ENCODE assay signal across 2 cellular contexts in the genomic region with DNA sequence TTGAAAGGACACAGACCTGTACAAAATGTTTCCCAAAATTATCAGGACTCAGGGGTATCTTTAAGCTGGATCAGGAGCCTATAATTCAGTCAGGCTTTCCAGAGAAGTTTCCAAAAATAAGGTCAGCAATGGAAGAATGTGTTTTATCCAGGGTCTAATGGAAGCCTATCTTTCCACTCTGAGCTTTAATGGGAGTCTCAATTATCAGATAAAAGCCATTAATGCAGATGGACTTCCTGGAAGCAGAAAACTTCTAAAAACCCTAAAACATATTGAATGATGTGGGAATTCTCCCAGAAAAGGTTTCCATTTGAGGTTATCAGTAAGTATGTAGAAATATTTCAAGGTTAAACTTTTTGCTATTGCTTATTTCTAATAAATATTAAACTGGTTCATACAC.
A peak's percentile ranks its signal among the peaks of the same experiment; 100 is the strongest.
TF ChIP-seq lines count a peak whose summit lies in the region.

No MANE protein-coding gene starts in this region.

TF ChIP-seq in SK-N-SH treated with all-trans-retinoic acid at 6 μM for 48 hours, 23 proteins besides CTCF, POLR2A, EP300 and RAD21 (continued from another document):
- TF ChIP-seq, protein P1, sequence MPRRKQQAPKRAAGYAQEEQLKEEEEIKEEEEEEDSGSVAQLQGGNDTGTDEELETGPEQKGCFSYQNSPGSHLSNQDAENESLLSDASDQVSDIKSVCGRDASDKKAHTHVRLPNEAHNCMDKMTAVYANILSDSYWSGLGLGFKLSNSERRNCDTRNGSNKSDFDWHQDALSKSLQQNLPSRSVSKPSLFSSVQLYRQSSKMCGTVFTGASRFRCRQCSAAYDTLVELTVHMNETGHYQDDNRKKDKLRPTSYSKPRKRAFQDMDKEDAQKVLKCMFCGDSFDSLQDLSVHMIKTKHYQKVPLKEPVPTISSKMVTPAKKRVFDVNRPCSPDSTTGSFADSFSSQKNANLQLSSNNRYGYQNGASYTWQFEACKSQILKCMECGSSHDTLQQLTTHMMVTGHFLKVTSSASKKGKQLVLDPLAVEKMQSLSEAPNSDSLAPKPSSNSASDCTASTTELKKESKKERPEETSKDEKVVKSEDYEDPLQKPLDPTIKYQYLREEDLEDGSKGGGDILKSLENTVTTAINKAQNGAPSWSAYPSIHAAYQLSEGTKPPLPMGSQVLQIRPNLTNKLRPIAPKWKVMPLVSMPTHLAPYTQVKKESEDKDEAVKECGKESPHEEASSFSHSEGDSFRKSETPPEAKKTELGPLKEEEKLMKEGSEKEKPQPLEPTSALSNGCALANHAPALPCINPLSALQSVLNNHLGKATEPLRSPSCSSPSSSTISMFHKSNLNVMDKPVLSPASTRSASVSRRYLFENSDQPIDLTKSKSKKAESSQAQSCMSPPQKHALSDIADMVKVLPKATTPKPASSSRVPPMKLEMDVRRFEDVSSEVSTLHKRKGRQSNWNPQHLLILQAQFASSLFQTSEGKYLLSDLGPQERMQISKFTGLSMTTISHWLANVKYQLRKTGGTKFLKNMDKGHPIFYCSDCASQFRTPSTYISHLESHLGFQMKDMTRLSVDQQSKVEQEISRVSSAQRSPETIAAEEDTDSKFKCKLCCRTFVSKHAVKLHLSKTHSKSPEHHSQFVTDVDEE (CRISPR knock-in tag; IDR thresholded peaks at IDR 0.05): peak; percentile 51; the same call in 1 of the 2 replicates
- TF ChIP-seq ISL1 (CRISPR knock-in tag; IDR thresholded peaks at IDR 0.05) (peak; percentile 96), ZNF70 (CRISPR knock-in tag; IDR thresholded peaks at IDR 0.05) (no peak), ZFP30 (CRISPR knock-in tag; IDR thresholded peaks at IDR 0.05) (no peak)
- TF ChIP-seq, protein P2, sequence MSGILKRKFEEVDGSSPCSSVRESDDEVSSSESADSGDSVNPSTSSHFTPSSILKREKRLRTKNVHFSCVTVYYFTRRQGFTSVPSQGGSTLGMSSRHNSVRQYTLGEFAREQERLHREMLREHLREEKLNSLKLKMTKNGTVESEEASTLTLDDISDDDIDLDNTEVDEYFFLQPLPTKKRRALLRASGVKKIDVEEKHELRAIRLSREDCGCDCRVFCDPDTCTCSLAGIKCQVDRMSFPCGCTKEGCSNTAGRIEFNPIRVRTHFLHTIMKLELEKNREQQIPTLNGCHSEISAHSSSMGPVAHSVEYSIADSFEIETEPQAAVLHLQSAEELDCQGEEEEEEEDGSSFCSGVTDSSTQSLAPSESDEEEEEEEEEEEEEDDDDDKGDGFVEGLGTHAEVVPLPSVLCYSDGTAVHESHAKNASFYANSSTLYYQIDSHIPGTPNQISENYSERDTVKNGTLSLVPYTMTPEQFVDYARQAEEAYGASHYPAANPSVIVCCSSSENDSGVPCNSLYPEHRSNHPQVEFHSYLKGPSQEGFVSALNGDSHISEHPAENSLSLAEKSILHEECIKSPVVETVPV (CRISPR knock-in tag; IDR thresholded peaks at IDR 0.05): 0 out of 2 replicates have a peak, but pooled peaks have one; percentile 15
TF ChIP-seq in SK-N-SH treated with all-trans-retinoic acid at 6 μM for 48 hours: peak in this region for 5.

TF ChIP-seq in GM23338, 12 proteins besides CTCF, POLR2A, EP300 and RAD21 (continued from another document):
- TF ChIP-seq, protein P3, sequence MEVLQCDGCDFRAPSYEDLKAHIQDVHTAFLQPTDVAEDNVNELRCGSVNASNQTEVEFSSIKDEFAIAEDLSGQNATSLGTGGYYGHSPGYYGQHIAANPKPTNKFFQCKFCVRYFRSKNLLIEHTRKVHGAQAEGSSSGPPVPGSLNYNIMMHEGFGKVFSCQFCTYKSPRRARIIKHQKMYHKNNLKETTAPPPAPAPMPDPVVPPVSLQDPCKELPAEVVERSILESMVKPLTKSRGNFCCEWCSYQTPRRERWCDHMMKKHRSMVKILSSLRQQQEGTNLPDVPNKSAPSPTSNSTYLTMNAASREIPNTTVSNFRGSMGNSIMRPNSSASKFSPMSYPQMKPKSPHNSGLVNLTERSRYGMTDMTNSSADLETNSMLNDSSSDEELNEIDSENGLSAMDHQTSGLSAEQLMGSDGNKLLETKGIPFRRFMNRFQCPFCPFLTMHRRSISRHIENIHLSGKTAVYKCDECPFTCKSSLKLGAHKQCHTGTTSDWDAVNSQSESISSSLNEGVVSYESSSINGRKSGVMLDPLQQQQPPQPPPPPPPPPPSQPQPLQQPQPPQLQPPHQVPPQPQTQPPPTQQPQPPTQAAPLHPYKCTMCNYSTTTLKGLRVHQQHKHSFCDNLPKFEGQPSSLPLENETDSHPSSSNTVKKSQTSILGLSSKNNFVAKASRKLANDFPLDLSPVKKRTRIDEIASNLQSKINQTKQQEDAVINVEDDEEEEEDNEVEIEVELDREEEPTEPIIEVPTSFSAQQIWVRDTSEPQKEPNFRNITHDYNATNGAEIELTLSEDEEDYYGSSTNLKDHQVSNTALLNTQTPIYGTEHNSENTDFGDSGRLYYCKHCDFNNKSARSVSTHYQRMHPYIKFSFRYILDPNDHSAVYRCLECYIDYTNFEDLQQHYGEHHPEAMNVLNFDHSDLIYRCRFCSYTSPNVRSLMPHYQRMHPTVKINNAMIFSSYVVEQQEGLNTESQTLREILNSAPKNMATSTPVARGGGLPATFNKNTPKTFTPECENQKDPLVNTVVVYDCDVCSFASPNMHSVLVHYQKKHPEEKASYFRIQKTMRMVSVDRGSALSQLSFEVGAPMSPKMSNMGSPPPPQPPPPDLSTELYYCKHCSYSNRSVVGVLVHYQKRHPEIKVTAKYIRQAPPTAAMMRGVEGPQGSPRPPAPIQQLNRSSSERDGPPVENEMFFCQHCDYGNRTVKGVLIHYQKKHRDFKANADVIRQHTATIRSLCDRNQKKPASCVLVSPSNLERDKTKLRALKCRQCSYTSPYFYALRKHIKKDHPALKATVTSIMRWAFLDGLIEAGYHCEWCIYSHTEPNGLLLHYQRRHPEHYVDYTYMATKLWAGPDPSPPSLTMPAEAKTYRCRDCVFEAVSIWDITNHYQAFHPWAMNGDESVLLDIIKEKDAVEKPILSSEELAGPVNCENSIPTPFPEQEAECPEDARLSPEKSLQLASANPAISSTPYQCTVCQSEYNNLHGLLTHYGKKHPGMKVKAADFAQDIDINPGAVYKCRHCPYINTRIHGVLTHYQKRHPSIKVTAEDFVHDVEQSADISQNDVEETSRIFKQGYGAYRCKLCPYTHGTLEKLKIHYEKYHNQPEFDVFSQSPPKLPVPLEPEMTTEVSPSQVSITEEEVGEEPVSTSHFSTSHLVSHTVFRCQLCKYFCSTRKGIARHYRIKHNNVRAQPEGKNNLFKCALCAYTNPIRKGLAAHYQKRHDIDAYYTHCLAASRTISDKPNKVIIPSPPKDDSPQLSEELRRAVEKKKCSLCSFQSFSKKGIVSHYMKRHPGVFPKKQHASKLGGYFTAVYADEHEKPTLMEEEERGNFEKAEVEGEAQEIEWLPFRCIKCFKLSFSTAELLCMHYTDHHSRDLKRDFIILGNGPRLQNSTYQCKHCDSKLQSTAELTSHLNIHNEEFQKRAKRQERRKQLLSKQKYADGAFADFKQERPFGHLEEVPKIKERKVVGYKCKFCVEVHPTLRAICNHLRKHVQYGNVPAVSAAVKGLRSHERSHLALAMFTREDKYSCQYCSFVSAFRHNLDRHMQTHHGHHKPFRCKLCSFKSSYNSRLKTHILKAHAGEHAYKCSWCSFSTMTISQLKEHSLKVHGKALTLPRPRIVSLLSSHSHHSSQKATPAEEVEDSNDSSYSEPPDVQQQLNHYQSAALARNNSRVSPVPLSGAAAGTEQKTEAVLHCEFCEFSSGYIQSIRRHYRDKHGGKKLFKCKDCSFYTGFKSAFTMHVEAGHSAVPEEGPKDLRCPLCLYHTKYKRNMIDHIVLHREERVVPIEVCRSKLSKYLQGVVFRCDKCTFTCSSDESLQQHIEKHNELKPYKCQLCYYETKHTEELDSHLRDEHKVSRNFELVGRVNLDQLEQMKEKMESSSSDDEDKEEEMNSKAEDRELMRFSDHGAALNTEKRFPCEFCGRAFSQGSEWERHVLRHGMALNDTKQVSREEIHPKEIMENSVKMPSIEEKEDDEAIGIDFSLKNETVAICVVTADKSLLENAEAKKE (CRISPR knock-in tag; IDR thresholded peaks at IDR 0.05): no peak
- no peak for TF ChIP-seq POLR2AphosphoS5 (IDR thresholded peaks at IDR 0.05; ENCODE audit: low read depth)
- TF ChIP-seq NANOG (IDR thresholded peaks at IDR 0.05; ENCODE audit: borderline replicate concordance): no peak
- TF ChIP-seq, protein P4, sequence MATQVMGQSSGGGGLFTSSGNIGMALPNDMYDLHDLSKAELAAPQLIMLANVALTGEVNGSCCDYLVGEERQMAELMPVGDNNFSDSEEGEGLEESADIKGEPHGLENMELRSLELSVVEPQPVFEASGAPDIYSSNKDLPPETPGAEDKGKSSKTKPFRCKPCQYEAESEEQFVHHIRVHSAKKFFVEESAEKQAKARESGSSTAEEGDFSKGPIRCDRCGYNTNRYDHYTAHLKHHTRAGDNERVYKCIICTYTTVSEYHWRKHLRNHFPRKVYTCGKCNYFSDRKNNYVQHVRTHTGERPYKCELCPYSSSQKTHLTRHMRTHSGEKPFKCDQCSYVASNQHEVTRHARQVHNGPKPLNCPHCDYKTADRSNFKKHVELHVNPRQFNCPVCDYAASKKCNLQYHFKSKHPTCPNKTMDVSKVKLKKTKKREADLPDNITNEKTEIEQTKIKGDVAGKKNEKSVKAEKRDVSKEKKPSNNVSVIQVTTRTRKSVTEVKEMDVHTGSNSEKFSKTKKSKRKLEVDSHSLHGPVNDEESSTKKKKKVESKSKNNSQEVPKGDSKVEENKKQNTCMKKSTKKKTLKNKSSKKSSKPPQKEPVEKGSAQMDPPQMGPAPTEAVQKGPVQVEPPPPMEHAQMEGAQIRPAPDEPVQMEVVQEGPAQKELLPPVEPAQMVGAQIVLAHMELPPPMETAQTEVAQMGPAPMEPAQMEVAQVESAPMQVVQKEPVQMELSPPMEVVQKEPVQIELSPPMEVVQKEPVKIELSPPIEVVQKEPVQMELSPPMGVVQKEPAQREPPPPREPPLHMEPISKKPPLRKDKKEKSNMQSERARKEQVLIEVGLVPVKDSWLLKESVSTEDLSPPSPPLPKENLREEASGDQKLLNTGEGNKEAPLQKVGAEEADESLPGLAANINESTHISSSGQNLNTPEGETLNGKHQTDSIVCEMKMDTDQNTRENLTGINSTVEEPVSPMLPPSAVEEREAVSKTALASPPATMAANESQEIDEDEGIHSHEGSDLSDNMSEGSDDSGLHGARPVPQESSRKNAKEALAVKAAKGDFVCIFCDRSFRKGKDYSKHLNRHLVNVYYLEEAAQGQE (IDR thresholded peaks at IDR 0.05; ENCODE audit: unreplicated experiment): no peak
- no peak for TF ChIP-seq STAT1 (IDR thresholded peaks at IDR 0.05; ENCODE audit: unreplicated experiment)
- TF ChIP-seq ZNF114 (CRISPR knock-in tag; IDR thresholded peaks at IDR 0.05): no peak
- no peak for TF ChIP-seq CREB1 (CRISPR knock-in tag; IDR thresholded peaks at IDR 0.05; ENCODE audit: low read depth)
